Comparison of ENCODE assay signal across 1 cellular context in genomic region chr2:113869253-113869652, GRCh38.
TF ChIP-seq lines count a peak whose summit lies in the region.

No MANE protein-coding gene starts in this region.

TF ChIP-seq in GM23338, 12 proteins besides CTCF, POLR2A, EP300 and RAD21 (continued from another document):
- TF ChIP-seq ETS1 (IDR thresholded peaks at IDR 0.05) = no peak
- TF ChIP-seq JUNB (IDR thresholded peaks at IDR 0.05; ENCODE audit: unreplicated experiment) = no peak
- no peak for TF ChIP-seq NANOG (IDR thresholded peaks at IDR 0.05; ENCODE audit: borderline replicate concordance)
- no peak for TF ChIP-seq CREB1 (CRISPR knock-in tag; IDR thresholded peaks at IDR 0.05; ENCODE audit: low read depth)
- no peak for TF ChIP-seq ZNF331 (CRISPR knock-in tag; IDR thresholded peaks at IDR 0.05; ENCODE audit: low read depth)
- no peak for TF ChIP-seq STAT1 (IDR thresholded peaks at IDR 0.05; ENCODE audit: unreplicated experiment)
TF ChIP-seq in GM23338: peak in this region for 0.
